ENCODE assay signal across 15 cellular contexts in genomic region chr15:70289191-70289955, GRCh38.
DNase-seq lines count a peak whose midpoint lies in the region; ATAC-seq, FAIRE-seq and TF ChIP-seq lines count a peak whose summit lies in the region.
"Had no signal": no experiment of that assay in that cellular context is flagged by ENCODE, and none has a peak within 500 bp of the region (broad histone marks: within the 10 kb centered on the region; RNA-seq: fewer than 3 reads in every experiment).

No MANE protein-coding gene starts in this region.

- H3K4me1 ChIP-seq in RWPE2 (ENCODE audit: insufficient read depth, poor library complexity, severe bottlenecking) (peaks cover 6% of the 10 kb centered on the region), gastroesophageal sphincter (peaks cover 0 to 35% (median 9%) of the 10 kb centered on the region in 3 donors), smooth muscle cell (ENCODE audit: low read depth) (no peaks in the 10 kb centered on the region)

- TF ChIP-seq CTCF in RWPE2 (IDR thresholded peaks at IDR 0.05; ENCODE audit: poor library complexity, severe bottlenecking) (no peak), gastroesophageal sphincter (IDR thresholded peaks at IDR 0.05) (no peak), smooth muscle cell (IDR thresholded peaks at IDR 0.05; ENCODE audit: borderline replicate concordance, insufficient read depth, poor library complexity, severe bottlenecking) (no peak)

- H3K9ac ChIP-seq in smooth muscle cell (ENCODE audit: low read depth), result no peak overlapping the region

- peak; percentile 22 for ATAC-seq in RWPE2 (ENCODE audit: low read depth)
- ATAC-seq in gastroesophageal sphincter, result peak; percentile 74
- no peak for ATAC-seq in activated CD4-positive, CD25-positive, alpha-beta regulatory T cell treated with anti-CD3 and anti-CD28 coated beads, Interleukin-2, amount 50 U/mL, for 24 hours
- ATAC-seq: natural killer cell treated with Interleukin-12 subunit alpha and Interleukin-12 subunit beta and Interleukin-15 and Interleukin-18, amount 100 ng/mL, for 72 hours had no signal

- WGBS in gastroesophageal sphincter (ENCODE audit: low coverage in 1 of 2), 2 donors, result 10 to 40% methylated on average over 2 to 8 of the region's 8 CpGs
- 23% methylated on average over 8 of the region's 8 CpGs for WGBS in smooth muscle cell (ENCODE audit: low lambda C conversion rate)

- no peaks in the 10 kb centered on the region for H3K79me2 ChIP-seq in smooth muscle cell (ENCODE audit: low read depth)

- H3F3A ChIP-seq in smooth muscle cell (ENCODE audit: low read depth), result peaks cover 22% of the 10 kb centered on the region

- H3K9me3 ChIP-seq in RWPE2 (ENCODE audit: severe bottlenecking) (no peaks in the 10 kb centered on the region), gastroesophageal sphincter (no peaks in the 10 kb centered on the region), smooth muscle cell (replicated peaks; ENCODE audit: low read depth) (no peaks in the 10 kb centered on the region)

- no peak overlapping the region for H3K4me3 ChIP-seq in RWPE2 (ENCODE audit: severe bottlenecking)
- no peak overlapping the region for H3K4me3 ChIP-seq in gastroesophageal sphincter
- H3K4me3 ChIP-seq in smooth muscle cell, result no peak overlapping the region

- DNase-seq in NCI-H2196 (lab: John Stamatoyannopoulos, UW; ENCODE audit: unreplicated experiment) (peak; percentile 36), NCI-H2196 treated with DMSO at 0.1 percent for 48 hours (lab: John Stamatoyannopoulos, UW; ENCODE audit: unreplicated experiment) (no peak), RWPE2 (ENCODE audit: low spot score) (peak; percentile 49), smooth muscle cell (lab: John Stamatoyannopoulos, UW; ENCODE audit: unreplicated experiment) (no peak), NOMO-1 treated with dmso at 0.1 percent for 144 hours (lab: John Stamatoyannopoulos, UW; ENCODE audit: unreplicated experiment) (no peak), GM12892 (ENCODE audit: insufficient read length) (no peak)
- DNase-seq: 8988T; activated CD4-positive, alpha-beta T cell treated with anti-CD3 and anti-CD28 coated beads, Interleukin-2, amount 50 U/mL, for 48 hours; activated naive CD8-positive, alpha-beta T cell treated with anti-CD3 and anti-CD28 coated beads for 36 hours; effector memory CD4-positive, alpha-beta T cell; NCI-H774; stimulated activated CD4-positive, alpha-beta T cell treated with anti-CD3 and anti-CD28 coated beads, Interleukin-15, amount 100 ng/mL, for 24 hours had no signal

- FAIRE-seq in GM12892 (lab: Jason Lieb, UNC), result no peak

- TF ChIP-seq POLR2A in gastroesophageal sphincter (IDR thresholded peaks at IDR 0.05) (no peak), GM12892 (IDR thresholded peaks at IDR 0.05; ENCODE audit: low read depth, low read length) (no peak)

- H4K20me1 ChIP-seq in smooth muscle cell (ENCODE audit: low read depth), result no peaks in the 10 kb centered on the region

- no peak for TF ChIP-seq EP300 in gastroesophageal sphincter (IDR thresholded peaks at IDR 0.05)

- H3K27me3 ChIP-seq in RWPE2 (ENCODE audit: insufficient read depth, poor library complexity, severe bottlenecking) (no peaks in the 10 kb centered on the region), gastroesophageal sphincter (no peaks in the 10 kb centered on the region), smooth muscle cell (ENCODE audit: low read depth) (no peaks in the 10 kb centered on the region)

- H3K36me3 ChIP-seq in RWPE2 (ENCODE audit: low read depth), result no peaks in the 10 kb centered on the region
- H3K36me3 ChIP-seq in gastroesophageal sphincter, result no peaks in the 10 kb centered on the region
- no peaks in the 10 kb centered on the region for H3K36me3 ChIP-seq in smooth muscle cell (ENCODE audit: low read depth)

- H3K27ac ChIP-seq in RWPE2 (ENCODE audit: poor library complexity, severe bottlenecking), result no peak overlapping the region
- H3K27ac ChIP-seq in gastroesophageal sphincter, result peak overlapping the region in 3 of 4 donors; percentile 16 to 63 (median 48)
- no peak overlapping the region for H3K27ac ChIP-seq in smooth muscle cell (ENCODE audit: low read depth)

- H3K4me2 ChIP-seq in smooth muscle cell, result peak overlapping the region; percentile 50

- H2AFZ ChIP-seq in smooth muscle cell (ENCODE audit: low read depth), result peak overlapping the region; percentile 39

Comparison
In these comparisons a context has a peak if more than half of its experiments do, and no peak if none do; other contexts are left out.
1. DNase-seq: peak in NCI-H2196 (single experiment) and RWPE2 (single experiment); none in NCI-H2196 treated with DMSO at 0.1 percent for 48 hours (single experiment), smooth muscle cell (single experiment), NOMO-1 treated with dmso at 0.1 percent for 144 hours (single experiment) and GM12892 (single experiment).
2. ATAC-seq: peak in RWPE2 (single experiment) and gastroesophageal sphincter (single experiment); none in activated CD4-positive, CD25-positive, alpha-beta regulatory T cell treated with anti-CD3 and anti-CD28 coated beads, Interleukin-2, amount 50 U/mL, for 24 hours (0 of 2).
3. H3K27ac ChIP-seq: peak in gastroesophageal sphincter (3 of 4); none in RWPE2 (single experiment) and smooth muscle cell (single experiment).